29 cellular contexts compared by ENCODE assay signal in the genomic region with DNA sequence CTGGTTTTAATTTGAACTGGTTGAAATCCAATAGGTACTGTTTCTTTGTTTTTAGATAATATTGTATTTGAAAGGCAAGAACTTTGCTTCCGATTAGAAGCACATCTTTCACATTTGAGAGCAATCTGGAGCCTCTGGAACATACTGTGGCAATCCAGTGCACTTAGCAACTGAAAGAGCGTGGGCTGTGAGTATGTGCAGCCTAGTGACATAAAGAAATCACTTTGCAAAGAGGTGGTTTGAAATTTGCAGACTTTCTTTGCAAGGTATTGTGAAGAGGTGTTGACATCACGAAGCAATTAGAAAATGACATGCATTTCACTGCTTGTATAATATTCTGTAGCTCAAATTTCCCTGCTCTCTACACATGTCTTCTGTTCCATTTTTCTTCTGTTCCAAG. TPM values are rescaled to one million over a fixed set of nuclear protein-coding genes. Genes with fewer than 3 reads are reported as not detected.
"Had no signal": no experiment of that assay in that cellular context is flagged by ENCODE, and none has a peak within 500 bp of the region (broad histone marks: within the 10 kb centered on the region; RNA-seq: fewer than 3 reads in every experiment).

No MANE protein-coding gene starts in this region.

- H3K27me3 ChIP-seq: ascending aorta, Peyer's patch had no signal

- H3K4me1 Mint-ChIP-seq: activated B cell treated with CpG ODN at 0.5 μM for 24 hours; activated CD4-positive, alpha-beta T cell treated with anti-CD3 and anti-CD28 coated beads, Interleukin-2, amount 10 ng/mL, durations not matched to agents 24 days and 14 days; activated CD8-positive, alpha-beta memory T cell treated with anti-CD3 and anti-CD28 coated beads, Interleukin-2, amount 10 ng/mL, durations not matched to agents 7 days and 5 days; activated naive CD8-positive, alpha-beta T cell treated with anti-CD3 and anti-CD28 coated beads, Interleukin-2, amount 50 U/mL, for 24 hours; T-helper 17 cell had no signal

- DNase-seq: activated B cell treated with CpG ODN at 0.5 μM for 24 hours; activated CD4-positive, alpha-beta T cell treated with anti-CD3 and anti-CD28 coated beads for 1 hour; activated CD4-positive, alpha-beta T cell treated with anti-CD3 and anti-CD28 coated beads, Interleukin-2, amount 10 ng/mL, durations not matched to agents 24 days and 14 days; activated CD4-positive, alpha-beta T cell treated with anti-CD3 and anti-CD28 coated beads, Interleukin-2, amount 50 U/mL, for 48 hours; activated CD8-positive, alpha-beta memory T cell treated with anti-CD3 and anti-CD28 coated beads, Interleukin-2, amount 10 ng/mL, durations not matched to agents 7 days and 5 days; activated effector memory CD4-positive, alpha-beta T cell treated with anti-CD3 and anti-CD28 coated beads, Interleukin-2, amount 50 U/mL, for 16 hours; activated naive CD4-positive, alpha-beta T cell treated with Interleukin-2 at 50 U/mL for 16 hours; activated naive CD8-positive, alpha-beta T cell treated with anti-CD3 and anti-CD28 coated beads, Interleukin-2, amount 50 U/mL, for 24 hours; activated T-cell treated with anti-CD3 and anti-CD28 coated beads, Interleukin-2, amount 50 U/mL, for 24 hours; amniotic stem cell; Kasumi-1; NCI-H1048; NCI-H1417 treated with DMSO at 0.1 percent for 48 hours; NCI-H1694 treated with DMSO at 0.1 percent for 48 hours; NCI-H2029 treated with DMSO at 0.1 percent for 48 hours; NCI-H345; NCI-H510A treated with DMSO at 0.1 percent for 48 hours; NCI-H69; NK-92 treated with Interleukin-12 subunit alpha and Interleukin-12 subunit beta, amount 100 ng/mL, for 24 hours; OCI-M1; Peyer's patch; SHP77 treated with DMSO at 0.1 percent for 48 hours; T-helper 17 cell; T-helper 9 cell had no signal

- H3K4me3 ChIP-seq: ascending aorta, Peyer's patch had no signal

- H3K36me3 ChIP-seq: ascending aorta, Peyer's patch had no signal

- H3K27ac ChIP-seq: ascending aorta, Peyer's patch, RWPE1 had no signal

- H3K9me3 ChIP-seq: ascending aorta, Peyer's patch had no signal

- H3K4me1 ChIP-seq: ascending aorta, Peyer's patch had no signal

- H3K27me3 Mint-ChIP-seq: activated B cell treated with CpG ODN at 0.5 μM for 24 hours; activated naive CD8-positive, alpha-beta T cell treated with anti-CD3 and anti-CD28 coated beads, Interleukin-2, amount 50 U/mL, for 24 hours; activated T-cell treated with anti-CD3 and anti-CD28 coated beads, Interleukin-2, amount 50 U/mL, for 24 hours; brain; T-helper 17 cell had no signal

- H3K4me3 Mint-ChIP-seq: activated B cell treated with CpG ODN at 0.5 μM for 24 hours; activated CD4-positive, alpha-beta T cell treated with anti-CD3 and anti-CD28 coated beads, Interleukin-2, amount 10 ng/mL, durations not matched to agents 24 days and 14 days; activated CD8-positive, alpha-beta memory T cell treated with anti-CD3 and anti-CD28 coated beads, Interleukin-2, amount 10 ng/mL, durations not matched to agents 7 days and 5 days; activated naive CD8-positive, alpha-beta T cell treated with anti-CD3 and anti-CD28 coated beads, Interleukin-2, amount 50 U/mL, for 24 hours; activated T-cell treated with anti-CD3 and anti-CD28 coated beads, Interleukin-2, amount 50 U/mL, for 24 hours; activated T-helper 1 cell treated with anti-CD3 and anti-CD28 coated beads, Interleukin-12 subunit alpha, Interleukin-12 subunit beta, Interleukin-2, Interleukin-4 antibody, amounts not matched to agents 30 ng/mL and 10 ng/mL and 1 ng/mL, durations not matched to agents 14 hours and 24 hours and 36 hours; brain; T-helper 17 cell had no signal

- ATAC-seq: activated CD8-positive, alpha-beta memory T cell treated with anti-CD3 and anti-CD28 coated beads, Interleukin-2, amount 10 ng/mL, durations not matched to agents 7 days and 5 days; activated naive CD4-positive, alpha-beta T cell treated with anti-CD3 and anti-CD28 coated beads, Interleukin-2, amount 50 U/mL, for 72 hours; activated naive CD8-positive, alpha-beta T cell treated with anti-CD3 and anti-CD28 coated beads, Interleukin-2, amount 50 U/mL, for 24 hours; T-helper 17 cell had no signal

- H3K27ac Mint-ChIP-seq: activated B cell treated with CpG ODN at 0.5 μM for 24 hours; activated CD4-positive, alpha-beta T cell treated with anti-CD3 and anti-CD28 coated beads, Interleukin-2, amount 10 ng/mL, durations not matched to agents 24 days and 14 days; activated CD8-positive, alpha-beta memory T cell treated with anti-CD3 and anti-CD28 coated beads, Interleukin-2, amount 10 ng/mL, durations not matched to agents 7 days and 5 days; activated naive CD4-positive, alpha-beta T cell treated with anti-CD3 and anti-CD28 coated beads, Interleukin-2, amount 50 U/mL, for 72 hours; activated naive CD8-positive, alpha-beta T cell treated with anti-CD3 and anti-CD28 coated beads, Interleukin-2, amount 50 U/mL, for 24 hours; activated T-cell treated with anti-CD3 and anti-CD28 coated beads, Interleukin-2, amount 50 U/mL, for 24 hours; activated T-helper 1 cell treated with anti-CD3 and anti-CD28 coated beads, Interleukin-12 subunit alpha, Interleukin-12 subunit beta, Interleukin-2, Interleukin-4 antibody, amounts not matched to agents 30 ng/mL and 10 ng/mL and 1 ng/mL, durations not matched to agents 14 hours and 24 hours and 36 hours; brain; T-helper 17 cell had no signal

RNA-seq across cellular contexts. Expression of a gene that starts 23.5 kb away (rescaled TPM):
- total RNA-seq: ascending aorta had no signal
